ENCODE assay signal across 19 cellular contexts in the genomic region with DNA sequence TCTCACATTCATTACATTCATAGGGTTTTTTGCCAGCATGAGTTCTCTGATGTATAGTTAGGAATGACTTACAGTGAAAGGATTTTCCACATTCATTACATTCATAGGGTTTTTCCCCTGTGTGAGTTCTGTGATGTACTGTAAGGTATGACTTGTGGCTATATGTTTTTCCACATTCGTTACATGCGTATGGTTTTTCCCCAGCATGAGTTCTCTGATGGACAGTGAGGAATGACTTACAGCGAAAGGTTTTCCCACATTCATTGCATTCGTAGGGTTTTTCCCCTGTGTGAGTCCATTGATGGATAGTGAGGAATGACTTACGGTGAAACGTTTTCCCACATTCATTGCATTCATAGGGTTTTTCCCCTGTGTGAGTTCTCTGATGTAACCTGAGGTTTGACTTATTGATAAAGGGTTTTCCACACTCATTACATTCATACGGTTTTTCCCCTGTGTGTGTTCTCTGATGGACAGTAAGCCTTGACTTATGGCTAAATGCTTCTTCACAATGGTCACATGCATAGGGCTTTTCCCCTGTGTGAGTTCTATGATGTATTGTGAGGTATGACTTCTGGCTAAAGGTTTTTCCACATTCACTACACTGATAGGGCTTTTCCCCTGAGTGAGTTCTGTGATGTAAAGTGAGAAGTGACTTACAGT. TPM values are rescaled to one million over a fixed set of nuclear protein-coding genes. Genes with fewer than 3 reads are reported as not detected.
DNase-seq lines count a peak whose midpoint lies in the region; ATAC-seq lines count a peak whose summit lies in the region.
"Had no signal": no experiment of that assay in that cellular context is flagged by ENCODE, and none has a peak within 500 bp of the region (broad histone marks: within the 10 kb centered on the region; RNA-seq: fewer than 3 reads in every experiment).

No MANE protein-coding gene starts in this region.

- ATAC-seq in GM21528 (IDR thresholded peaks at IDR 0.05; ENCODE audit: low FRiP score, unreplicated experiment): no peak
- ATAC-seq in HG03378 (IDR thresholded peaks at IDR 0.05; ENCODE audit: unreplicated experiment): no peak
- ATAC-seq: foreskin keratinocyte, left ventricle myocardium superior had no signal

- DNase-seq in EH (ENCODE audit: low read depth) (peak; percentile 11), LHCN-M2 (ENCODE audit: low read depth) (peak; percentile 11), dermis blood vessel endothelial cell (peak; percentile 19), kidney tubule cell (ENCODE audit: low spot score) (peak; percentile 8), GOT3 (lab: John Stamatoyannopoulos, UW) (no peak), D341Med (ENCODE audit: low spot score) (no peak)
- DNase-seq: activated CD4-positive, alpha-beta T cell treated with anti-CD3 and anti-CD28 coated beads for 48 hours; activated naive CD4-positive, alpha-beta T cell; DND-41; left ventricle myocardium superior; naive B cell; NCI-H1048; NCI-H69; PC-9; SK-N-SH; stomach had no signal

RNA-seq across cellular contexts. Expression of a gene that starts 47.4 kb away (rescaled TPM):
- total RNA-seq in LHCN-M2 (2014; rRNA removed) (6.3 and 12.6 TPM in 2 replicates), dermis blood vessel endothelial cell (9.3 and 9.7 TPM in 2 replicates)
- 3.4 TPM for polyA plus RNA-seq in LHCN-M2 (2012)

Comparison
In these comparisons a context has a peak if more than half of its experiments do, and no peak if none do; other contexts are left out.
1. DNase-seq: peak in EH (single experiment), LHCN-M2 (single experiment), dermis blood vessel endothelial cell (single experiment) and kidney tubule cell (single experiment); none in GOT3 (single experiment) and D341Med (single experiment).